17 cellular contexts compared by ENCODE assay signal in genomic region chr3:143991713-143992112, GRCh38.
"Had no signal": no experiment of that assay in that cellular context is flagged by ENCODE, and none has a peak within 500 bp of the region (broad histone marks: within the 10 kb centered on the region; RNA-seq: fewer than 3 reads in every experiment).

No MANE protein-coding gene starts in this region.

- H3K36me3 ChIP-seq: colonic mucosa, prostate gland had no signal

- FAIRE-seq: islet of Langerhans had no signal

- H3K4me3 ChIP-seq: colonic mucosa, esophagus squamous epithelium, prostate gland had no signal

- H3K4me1 ChIP-seq: colonic mucosa, esophagus squamous epithelium, prostate gland had no signal

- H3K9me3 ChIP-seq: colonic mucosa, esophagus squamous epithelium, prostate gland had no signal

- ATAC-seq: sciatic nerve; stimulated activated naive B cell treated with anti-CD40 and anti-IgM and Interleukin-4, amounts not matched to agents 10 μg/mL and 1 μg/mL and 100 μg/mL, for 72 hours; WTC11 had no signal

- DNase-seq: activated CD4-positive, alpha-beta T cell treated with anti-CD3 and anti-CD28 coated beads for 48 hours; activated CD8-positive, alpha-beta memory T cell treated with anti-CD3 and anti-CD28 coated beads for 24 hours; activated naive CD4-positive, alpha-beta T cell treated with anti-CD3 and anti-CD28 coated beads, Interleukin-2, amount 10 ng/mL, durations not matched to agents 7 days and 5 days; caudate nucleus; colonic mucosa; esophagus squamous epithelium; foreskin fibroblast; head of caudate nucleus; mesenchymal stem cell; occipital lobe; stimulated activated CD4-positive, alpha-beta T cell treated with anti-CD3 and anti-CD28 coated beads, Interleukin-2, amount 100 ng/mL, for 24 hours; stimulated activated naive B cell treated with anti-CD40 and anti-IgM and Interleukin-4, amounts not matched to agents 10 μg/mL and 1 μg/mL and 100 μg/mL, for 72 hours; trophoblast cell had no signal

- H3K27me3 ChIP-seq: colonic mucosa, esophagus squamous epithelium had no signal

- H3K27ac ChIP-seq: colonic mucosa, esophagus squamous epithelium, prostate gland had no signal
